ENCODE assay signal across 17 cellular contexts in the genomic region with DNA sequence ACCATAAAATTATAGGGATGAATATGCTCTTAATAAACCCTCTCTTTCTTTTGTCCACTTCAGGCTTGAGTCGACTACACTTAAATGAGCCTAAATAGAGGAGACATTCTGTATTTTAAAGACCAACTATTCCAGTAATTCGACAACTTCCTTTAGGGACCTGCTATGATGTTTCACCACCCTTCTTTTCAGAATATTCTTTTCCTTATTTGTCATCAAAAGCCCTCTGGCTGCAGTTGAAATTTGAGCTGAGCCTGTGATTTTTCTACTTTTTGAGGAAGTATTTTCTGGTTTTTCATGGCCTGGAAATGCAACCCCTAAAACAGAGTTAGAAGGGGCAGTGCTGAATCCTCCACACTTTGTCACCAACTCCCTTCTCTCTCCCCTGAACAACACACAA.
"Had no signal": no experiment of that assay in that cellular context is flagged by ENCODE, and none has a peak within 500 bp of the region (broad histone marks: within the 10 kb centered on the region; RNA-seq: fewer than 3 reads in every experiment).

No MANE protein-coding gene starts in this region.

- H3K4me3 Mint-ChIP-seq: activated CD4-positive, alpha-beta memory T cell treated with anti-CD3 and anti-CD28 coated beads, Interleukin-2, amount 10 ng/mL, durations not matched to agents 7 days and 5 days; activated naive CD8-positive, alpha-beta T cell; naive B cell; stimulated activated memory B cell treated with anti-CD40 and anti-IgM and Interleukin-4, amounts not matched to agents 10 μg/mL and 1 μg/mL and 100 μg/mL, for 72 hours had no signal

- DNase-seq: activated CD4-positive, alpha-beta memory T cell treated with anti-CD3 and anti-CD28 coated beads, Interleukin-2, amount 10 ng/mL, durations not matched to agents 7 days and 5 days; activated CD4-positive, alpha-beta T cell treated with anti-CD3 and anti-CD28 coated beads for 1 hour; activated gamma-delta T cell; activated T-cell treated with anti-CD3 and anti-CD28 coated beads, Interleukin-2, amount 50 U/mL, for 48 hours; anterior cingulate cortex; foreskin keratinocyte; heart left ventricle; kidney; left ventricle myocardium inferior; naive B cell; right cardiac atrium; spleen; stimulated activated CD4-positive, alpha-beta T cell treated with anti-CD3 and anti-CD28 coated beads, Interleukin-1b, Interleukin-23, amount 100 ng/mL, for 48 hours; tibial artery had no signal

- H3K27ac Mint-ChIP-seq: activated CD4-positive, alpha-beta memory T cell treated with anti-CD3 and anti-CD28 coated beads, Interleukin-2, amount 10 ng/mL, durations not matched to agents 7 days and 5 days; activated naive CD8-positive, alpha-beta T cell; naive B cell; stimulated activated memory B cell treated with anti-CD40 and anti-IgM and Interleukin-4, amounts not matched to agents 10 μg/mL and 1 μg/mL and 100 μg/mL, for 72 hours had no signal

- H3K4me1 ChIP-seq: foreskin keratinocyte, heart left ventricle, left ventricle myocardium inferior, tibial artery had no signal

- H3K9me3 ChIP-seq: heart left ventricle, left ventricle myocardium inferior, spleen, tibial artery had no signal

- H3K27me3 ChIP-seq: cardiac muscle cell, foreskin keratinocyte, heart left ventricle, spleen, tibial artery had no signal

- H3K36me3 Mint-ChIP-seq: activated naive CD8-positive, alpha-beta T cell; naive B cell; stimulated activated memory B cell treated with anti-CD40 and anti-IgM and Interleukin-4, amounts not matched to agents 10 μg/mL and 1 μg/mL and 100 μg/mL, for 72 hours had no signal

- H3K4me3 ChIP-seq: cardiac muscle cell, heart left ventricle, left ventricle myocardium inferior, spleen, tibial artery had no signal

- H3K27ac ChIP-seq: cardiac muscle cell, foreskin keratinocyte, heart left ventricle, left ventricle myocardium inferior, spleen, tibial artery had no signal

- H3K9me3 Mint-ChIP-seq: activated CD4-positive, alpha-beta memory T cell treated with anti-CD3 and anti-CD28 coated beads, Interleukin-2, amount 10 ng/mL, durations not matched to agents 7 days and 5 days; naive B cell; stimulated activated memory B cell treated with anti-CD40 and anti-IgM and Interleukin-4, amounts not matched to agents 10 μg/mL and 1 μg/mL and 100 μg/mL, for 72 hours had no signal

- H3K36me3 ChIP-seq: cardiac muscle cell, heart left ventricle, left ventricle myocardium inferior, spleen, tibial artery had no signal

- H3K4me1 Mint-ChIP-seq: activated CD4-positive, alpha-beta memory T cell treated with anti-CD3 and anti-CD28 coated beads, Interleukin-2, amount 10 ng/mL, durations not matched to agents 7 days and 5 days; stimulated activated memory B cell treated with anti-CD40 and anti-IgM and Interleukin-4, amounts not matched to agents 10 μg/mL and 1 μg/mL and 100 μg/mL, for 72 hours had no signal

- ATAC-seq: foreskin keratinocyte; heart left ventricle; right cardiac atrium; stimulated activated memory B cell treated with anti-CD40 and anti-IgM and Interleukin-4, amounts not matched to agents 10 μg/mL and 1 μg/mL and 100 μg/mL, for 72 hours had no signal
